ENCODE assay signal across 8 cellular contexts in the genomic region with DNA sequence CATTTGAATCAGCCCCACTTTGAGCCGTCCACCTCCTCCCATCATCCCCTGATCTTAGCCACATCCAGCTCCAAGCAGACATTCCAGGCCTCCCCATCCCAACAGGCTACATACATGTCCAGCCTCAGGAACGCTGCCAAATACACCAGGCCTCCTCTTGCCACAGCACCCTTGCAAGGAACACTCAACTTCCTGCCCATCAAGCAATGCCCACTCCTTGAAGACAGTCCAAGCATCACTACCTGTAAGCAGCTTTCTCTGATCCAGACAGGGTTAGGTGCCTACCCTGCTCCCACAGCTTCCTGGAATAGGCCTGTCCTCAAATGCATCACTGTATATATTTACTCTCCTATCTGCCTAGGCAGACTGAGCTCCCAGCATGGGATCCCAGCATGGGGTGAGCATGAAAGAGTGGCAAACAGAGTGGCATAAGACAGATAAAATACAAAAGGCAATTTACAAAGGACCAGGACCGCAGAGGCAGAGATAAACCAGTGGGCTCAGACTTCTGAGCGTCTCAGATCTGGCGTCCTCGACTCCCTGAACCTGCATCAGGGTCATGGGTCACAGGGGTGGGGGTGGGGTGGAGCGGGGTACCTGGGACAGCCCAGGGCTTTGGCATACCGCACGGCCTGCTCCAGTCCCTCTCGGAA. TPM values are rescaled to one million over a fixed set of nuclear protein-coding genes. Genes with fewer than 3 reads are reported as not detected.
A peak's percentile ranks its signal among the peaks of the same experiment; 100 is the strongest.
DNase-seq lines count a peak whose midpoint lies in the region; ATAC-seq and TF ChIP-seq lines count a peak whose summit lies in the region.

No MANE protein-coding gene starts in this region.

- DNase-seq in DMS153 treated with DMSO at 0.1 percent for 48 hours (lab: John Stamatoyannopoulos, UW; ENCODE audit: unreplicated experiment) (peak; percentile 31), NB4 (ENCODE audit: low read depth) (peak; percentile 29), adrenal gland (peak in 3 of 7 donors; percentile 43 to 80 (median 45)), right cardiac atrium (peak in 2 of 3 donors; percentile 63 to 79), retina (peak; percentile 50)
- no peak for DNase-seq in stimulated activated CD8-positive, alpha-beta memory T cell treated with anti-CD3 and anti-CD28 coated beads, Interleukin-4, amount 100 ng/mL, for 48 hours

- WGBS in adrenal gland, 4 donors: 16 to 23% (median 20%) methylated on average over 5 to 10 of the region's 10 CpGs
- 10% methylated on average over 10 of the region's 10 CpGs for WGBS in right cardiac atrium

- H3K36me3 ChIP-seq in adrenal gland (replicated peaks in 1 of 2): peaks cover 0 to 34% of the 10 kb centered on the region in 2 donors

- no peaks in the 10 kb centered on the region for H3K27me3 ChIP-seq in adrenal gland
- H3K27me3 ChIP-seq in right cardiac atrium (ENCODE audit: control insufficient read depth, insufficient read depth): no peaks in the 10 kb centered on the region

- no peak for TF ChIP-seq CTCF in NB4 (IDR thresholded peaks at IDR 0.05; ENCODE audit: low read depth, low read length)
- no peak for TF ChIP-seq CTCF in adrenal gland (IDR thresholded peaks at IDR 0.05)

- TF ChIP-seq POLR2A in NB4 (IDR thresholded peaks at IDR 0.05; ENCODE audit: extremely low read depth, insufficient read length): no peak
- no peak for TF ChIP-seq POLR2A in adrenal gland (IDR thresholded peaks at IDR 0.05)

- intact Hi-C loops in adrenal gland (cut with DNase I): no loop called here
- intact Hi-C loops in right cardiac atrium (cut with DNase I): no loop called here

- H3K27ac ChIP-seq in adrenal gland (peak overlapping the region; percentile 11 to 92 (median 86)), right cardiac atrium (ENCODE audit: low read length) (peak overlapping the region; percentile 92)

- ATAC-seq in right cardiac atrium (peak; percentile 5 to 6), HG02759 (IDR thresholded peaks at IDR 0.05; ENCODE audit: unreplicated experiment) (no peak), GM18909 (IDR thresholded peaks at IDR 0.05; ENCODE audit: poor library complexity, unreplicated experiment) (no peak)

- H3K4me1 ChIP-seq in adrenal gland (replicated peaks in 1 of 2) (peaks cover 7% of the 10 kb centered on the region in 2 donors), right cardiac atrium (ENCODE audit: control insufficient read depth, insufficient read depth, low read length) (peaks cover 4% of the 10 kb centered on the region)

- no peak overlapping the region for H3K4me3 ChIP-seq in NB4 (ENCODE audit: low read depth, low read length)
- H3K4me3 ChIP-seq in adrenal gland: peak overlapping the region in 2 of 4 donors; percentile 27 to 69
- H3K4me3 ChIP-seq in right cardiac atrium (ENCODE audit: low read length): peak overlapping the region; percentile 82

- H3K9me3 ChIP-seq in adrenal gland (replicated peaks in 1 of 3): no peaks in the 10 kb centered on the region
- no peaks in the 10 kb centered on the region for H3K9me3 ChIP-seq in right cardiac atrium (ENCODE audit: control insufficient read depth, low read length)

RNA-seq across cellular contexts. Expression of gene HYI, which starts 0.8 kb away (rescaled TPM):
- 10 to 100 TPM; 40.6 to 66.5 (median 51.9) TPM for total RNA-seq in adrenal gland
- 100 to 1,000 TPM in 2 of 3 donors, 10 to 100 TPM in 1; 24.7 to 209 (median 138) TPM for polyA plus RNA-seq in adrenal gland
- total RNA-seq in right cardiac atrium: 10 to 100 TPM; 26.9 to 33.1 (median 31.6) TPM
- 31.1 TPM for polyA plus RNA-seq in right cardiac atrium

Comparison
In these comparisons a context has a peak if more than half of its experiments do, and no peak if none do; other contexts are left out.
1. ATAC-seq: peak in right cardiac atrium (2 of 2); none in HG02759 (single experiment) and GM18909 (single experiment).